In the genomic region with DNA sequence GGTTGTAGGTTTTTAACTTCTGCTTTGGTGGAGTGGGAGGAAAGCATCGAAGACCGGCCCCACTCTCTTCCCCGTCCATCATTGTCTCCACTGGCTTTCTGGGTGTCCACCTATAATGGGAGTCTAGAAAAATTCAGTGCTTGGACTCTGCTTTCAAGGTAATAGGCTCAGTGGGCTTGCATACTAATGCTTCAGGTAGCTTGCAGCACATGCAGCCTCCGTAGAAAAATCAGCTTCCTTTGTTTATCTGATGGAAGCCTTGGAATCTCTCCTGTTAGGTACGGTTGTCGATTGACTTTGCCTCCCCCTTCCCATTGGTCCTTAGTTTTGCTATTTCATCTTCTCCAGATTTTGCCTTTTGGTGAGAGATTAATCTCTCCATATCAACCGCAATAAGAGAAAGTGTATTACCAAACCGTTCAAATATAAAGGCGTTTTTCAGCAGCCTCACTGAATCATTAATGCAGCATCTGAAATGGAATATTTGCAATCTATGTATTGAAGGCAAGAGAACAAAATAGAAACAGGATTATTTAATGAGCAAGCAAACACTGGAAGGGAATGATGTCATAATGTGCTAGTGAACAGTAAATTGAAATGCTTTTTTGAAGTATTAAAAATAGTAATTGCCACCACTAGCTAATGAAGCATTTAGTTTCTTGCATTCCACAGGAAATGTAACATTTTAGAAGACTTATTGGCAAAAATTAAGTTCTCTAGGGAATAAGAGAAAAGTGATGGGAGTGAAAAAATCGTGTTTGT, we compare ENCODE assay signal across 1 cellular context.
A peak's percentile ranks its signal among the peaks of the same experiment; 100 is the strongest.
TF ChIP-seq lines count a peak whose summit lies in the region.

No MANE protein-coding gene starts in this region.

TF ChIP-seq in K562, 482 proteins besides CTCF, POLR2A, EP300 and RAD21 (continued from another document):
- TF ChIP-seq, protein P1, sequence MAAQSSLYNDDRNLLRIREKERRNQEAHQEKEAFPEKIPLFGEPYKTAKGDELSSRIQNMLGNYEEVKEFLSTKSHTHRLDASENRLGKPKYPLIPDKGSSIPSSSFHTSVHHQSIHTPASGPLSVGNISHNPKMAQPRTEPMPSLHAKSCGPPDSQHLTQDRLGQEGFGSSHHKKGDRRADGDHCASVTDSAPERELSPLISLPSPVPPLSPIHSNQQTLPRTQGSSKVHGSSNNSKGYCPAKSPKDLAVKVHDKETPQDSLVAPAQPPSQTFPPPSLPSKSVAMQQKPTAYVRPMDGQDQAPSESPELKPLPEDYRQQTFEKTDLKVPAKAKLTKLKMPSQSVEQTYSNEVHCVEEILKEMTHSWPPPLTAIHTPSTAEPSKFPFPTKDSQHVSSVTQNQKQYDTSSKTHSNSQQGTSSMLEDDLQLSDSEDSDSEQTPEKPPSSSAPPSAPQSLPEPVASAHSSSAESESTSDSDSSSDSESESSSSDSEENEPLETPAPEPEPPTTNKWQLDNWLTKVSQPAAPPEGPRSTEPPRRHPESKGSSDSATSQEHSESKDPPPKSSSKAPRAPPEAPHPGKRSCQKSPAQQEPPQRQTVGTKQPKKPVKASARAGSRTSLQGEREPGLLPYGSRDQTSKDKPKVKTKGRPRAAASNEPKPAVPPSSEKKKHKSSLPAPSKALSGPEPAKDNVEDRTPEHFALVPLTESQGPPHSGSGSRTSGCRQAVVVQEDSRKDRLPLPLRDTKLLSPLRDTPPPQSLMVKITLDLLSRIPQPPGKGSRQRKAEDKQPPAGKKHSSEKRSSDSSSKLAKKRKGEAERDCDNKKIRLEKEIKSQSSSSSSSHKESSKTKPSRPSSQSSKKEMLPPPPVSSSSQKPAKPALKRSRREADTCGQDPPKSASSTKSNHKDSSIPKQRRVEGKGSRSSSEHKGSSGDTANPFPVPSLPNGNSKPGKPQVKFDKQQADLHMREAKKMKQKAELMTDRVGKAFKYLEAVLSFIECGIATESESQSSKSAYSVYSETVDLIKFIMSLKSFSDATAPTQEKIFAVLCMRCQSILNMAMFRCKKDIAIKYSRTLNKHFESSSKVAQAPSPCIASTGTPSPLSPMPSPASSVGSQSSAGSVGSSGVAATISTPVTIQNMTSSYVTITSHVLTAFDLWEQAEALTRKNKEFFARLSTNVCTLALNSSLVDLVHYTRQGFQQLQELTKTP (IDR thresholded peaks at IDR 0.05; ENCODE audit: low read depth in 1 of 2, partially characterized antibody in 2 of 2), result peak in 1 of 2 experiments; percentile 31
- TF ChIP-seq JUND (IDR thresholded peaks at IDR 0.05; ENCODE audit: borderline replicate concordance, low read depth, low read length) (no peak), JUND (tag; IDR thresholded peaks at IDR 0.05; ENCODE audit: borderline replicate concordance, low read depth, low read length) (peak; percentile 51; the same call in 1 of the 3 replicates), SNRNP70 (optimal IDR thresholded peaks at IDR 0.05; ENCODE audit: low read depth, low read length) (no peak), ELF1 (tag; IDR thresholded peaks at IDR 0.05) (no peak), SP1 (CRISPR knock-in tag; IDR thresholded peaks at IDR 0.05) (0 out of 2 replicates have a peak, but pooled peaks have one; percentile 36), SMARCA4 (IDR thresholded peaks at IDR 0.05) (peak; percentile 62), CBX3 (IDR thresholded peaks at IDR 0.05; ENCODE audit: borderline replicate concordance in 1 of 2, low read length in 2 of 2) (0 out of 3 replicates have a peak, but pooled peaks of 1 of the 2 experiments have one; percentile 15), CREB5 (CRISPR knock-in tag; IDR thresholded peaks at IDR 0.05) (no peak), HDAC2 (IDR thresholded peaks at IDR 0.05) (peak; percentile 48; the same call in 1 of the 2 replicates), MAFG (tag; conservative IDR thresholded peaks at IDR 0.05) (0 out of 2 replicates have a peak, but pooled peaks have one; percentile 9), KHSRP (IDR thresholded peaks at IDR 0.05) (0 out of 2 replicates have a peak, but pooled peaks have one; percentile 18), RBM34 (IDR thresholded peaks at IDR 0.05; ENCODE audit: borderline replicate concordance, insufficient read depth, low read length) (no peak)
- TF ChIP-seq, protein P2, sequence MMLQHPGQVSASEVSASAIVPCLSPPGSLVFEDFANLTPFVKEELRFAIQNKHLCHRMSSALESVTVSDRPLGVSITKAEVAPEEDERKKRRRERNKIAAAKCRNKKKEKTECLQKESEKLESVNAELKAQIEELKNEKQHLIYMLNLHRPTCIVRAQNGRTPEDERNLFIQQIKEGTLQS (IDR thresholded peaks at IDR 0.05), result peak; percentile 77
- TF ChIP-seq, protein P2 (CRISPR knock-in tag; conservative IDR thresholded peaks at IDR 0.05), result no peak
